18 cellular contexts compared by ENCODE assay signal in genomic region chr20:17589161-17589834, GRCh38. TPM values are rescaled to one million over a fixed set of nuclear protein-coding genes. Genes with fewer than 3 reads are reported as not detected.
DNase-seq lines count a peak whose midpoint lies in the region; ATAC-seq and TF ChIP-seq lines count a peak whose summit lies in the region.
"Had no signal": no experiment of that assay in that cellular context is flagged by ENCODE, and none has a peak within 500 bp of the region (broad histone marks: within the 10 kb centered on the region; RNA-seq: fewer than 3 reads in every experiment).

No MANE protein-coding gene starts in this region.

- no TSS peak for BruUV-seq in PC-9 (replicated peaks; lab: Mats Ljungman, UMichigan)

- POLR2A ChIA-PET in PC-9 (lab: Charles Lee; ENCODE audit: unreplicated experiment): interaction anchor here (0.6 kb wide), 1 partner anchor 100 kb away, joined by 17 read pairs; no protein-coding TSS in a partner anchor

- WGBS in psoas muscle, 3 donors: 61 to 76% (median 64%) methylated on average over 8 of the region's 8 CpGs

- CTCF ChIA-PET in PC-9 (lab: Charles Lee): no interaction called here

- H3K36me3 ChIP-seq in BLaER1: no peaks in the 10 kb centered on the region
- H3K36me3 ChIP-seq in PC-9 (ENCODE audit: low read depth): peaks cover 15% of the 10 kb centered on the region; the same call in 1 of the 2 replicates
- no peaks in the 10 kb centered on the region for H3K36me3 ChIP-seq in cardiac muscle cell
- no peaks in the 10 kb centered on the region for H3K36me3 ChIP-seq in psoas muscle (ENCODE audit: insufficient read depth in 1 of 2, low read depth in 1 of 2)

- DNase-seq in PC-9 (no peak), cardiac muscle cell (ENCODE audit: low read depth in 1 of 2, low spot score in 1 of 2) (no peak), psoas muscle (no peak), NCI-H2196 (lab: John Stamatoyannopoulos, UW; ENCODE audit: unreplicated experiment) (no peak), NCI-H2107 treated with DMSO at 0.1 percent for 48 hours (lab: John Stamatoyannopoulos, UW; ENCODE audit: unreplicated experiment) (no peak), ecto neural progenitor cell (ENCODE audit: low spot score) (no peak)
- DNase-seq: activated CD8-positive, alpha-beta memory T cell treated with anti-CD3 and anti-CD28 coated beads for 24 hours; activated effector memory CD4-positive, alpha-beta T cell treated with Interleukin-2 at 50 U/mL for 16 hours; anterior cingulate cortex; hypothalamus; left cardiac atrium; NCI-H1105 treated with DMSO at 0.1 percent for 48 hours; pancreas; stimulated activated CD4-positive, alpha-beta T cell treated with anti-CD3 and anti-CD28 coated beads, Interleukin-12 subunit alpha, Interleukin-12 subunit beta, amount 100 ng/mL, for 4 hours; stimulated activated naive CD4-positive, alpha-beta T cell treated with Interleukin-2 at 50 U/mL for 16 hours had no signal

- H3F3A ChIP-seq in PC-9 (ENCODE audit: insufficient read depth, low read depth): peaks cover 32% of the 10 kb centered on the region

- H3K9me2 ChIP-seq in PC-9 (ENCODE audit: insufficient read depth): no peaks in the 10 kb centered on the region

- H3K27ac ChIP-seq in BLaER1: peak overlapping the region; percentile 63
- 0 out of 2 replicates have a peak overlapping the region, but pooled peaks have one; percentile 6 for H3K27ac ChIP-seq in PC-9
- peak overlapping the region; percentile 96 for H3K27ac ChIP-seq in cardiac muscle cell
- H3K27ac ChIP-seq in psoas muscle: no peak overlapping the region
- H3K27ac ChIP-seq: epithelial cell of prostate, pancreas had no signal

- ATAC-seq in psoas muscle (peak in 3 of 4 donors; percentile 24 to 57 (median 25)), GM19035 (IDR thresholded peaks at IDR 0.05; ENCODE audit: unreplicated experiment) (no peak)

- H2AFZ ChIP-seq in PC-9: no peak overlapping the region

- H3K4me2 ChIP-seq in BLaER1: peak overlapping the region; percentile 73
- H3K4me2 ChIP-seq in PC-9: no peak overlapping the region

- no peak overlapping the region for H3K4me3 ChIP-seq in BLaER1
- H3K4me3 ChIP-seq in PC-9: no peak overlapping the region
- H3K4me3 ChIP-seq in cardiac muscle cell: no peak overlapping the region
- H3K4me3 ChIP-seq in psoas muscle: no peak overlapping the region
- H3K4me3 ChIP-seq: pancreas had no signal

- H3K9me3 ChIP-seq in BLaER1 (no peaks in the 10 kb centered on the region), PC-9 (ENCODE audit: insufficient read depth, low read depth) (no peaks in the 10 kb centered on the region), cardiac muscle cell (ENCODE audit: low read depth) (no peaks in the 10 kb centered on the region), psoas muscle (no peaks in the 10 kb centered on the region)
- H3K9me3 ChIP-seq: pancreas had no signal

- H4K20me1 ChIP-seq in BLaER1: peaks cover 6% of the 10 kb centered on the region; the same call in 1 of the 2 replicates
- H4K20me1 ChIP-seq in PC-9 (ENCODE audit: insufficient read depth): peaks cover 32% of the 10 kb centered on the region

- peaks cover 55% of the 10 kb centered on the region for H3K4me1 ChIP-seq in BLaER1
- H3K4me1 ChIP-seq in PC-9 (replicated peaks; ENCODE audit: insufficient read depth): peaks cover 24% of the 10 kb centered on the region
- H3K4me1 ChIP-seq in cardiac muscle cell (ENCODE audit: low read depth): peaks cover 77% of the 10 kb centered on the region
- H3K4me1 ChIP-seq in psoas muscle: peaks cover 49% of the 10 kb centered on the region

- H3K27me3 ChIP-seq in BLaER1: no peaks in the 10 kb centered on the region
- no peaks in the 10 kb centered on the region for H3K27me3 ChIP-seq in PC-9 (ENCODE audit: insufficient read depth, low read depth)
- no peaks in the 10 kb centered on the region for H3K27me3 ChIP-seq in cardiac muscle cell
- no peaks in the 10 kb centered on the region for H3K27me3 ChIP-seq in psoas muscle (ENCODE audit: insufficient read depth in 3 of 3, low read length in 2 of 3)
- H3K27me3 ChIP-seq: pancreas had no signal

- no peak overlapping the region for H3K9ac ChIP-seq in BLaER1

- peaks cover 95% of the 10 kb centered on the region for H3K79me2 ChIP-seq in PC-9 (ENCODE audit: low read depth)

- intact Hi-C loops in PC-9 (cut with micrococcal nuclease; ENCODE audit: unreplicated experiment) (no loop called here), psoas muscle (cut with DNase I) (no loop called here)

- TF ChIP-seq CTCF in PC-9 (conservative IDR thresholded peaks at IDR 0.05) (no peak), cardiac muscle cell (IDR thresholded peaks at IDR 0.05; ENCODE audit: low read depth, low read length) (no peak), psoas muscle (IDR thresholded peaks at IDR 0.05) (no peak)

RNA-seq across cellular contexts. Expression of gene DSTN, which starts 19.4 kb away (rescaled TPM):
- total RNA-seq in PC-9 (2021): 296 and 366 TPM in 2 replicates
- total RNA-seq in cardiac muscle cell: 231 and 335 TPM in 2 replicates
- polyA plus RNA-seq in cardiac muscle cell: 629 and 743 TPM in 2 replicates
- total RNA-seq in psoas muscle: 10 to 100 TPM; 45.6 to 82.3 (median 66.2) TPM
- 100 to 1,000 TPM in 2 of 3 donors, 10 to 100 TPM in 1; 88.1 to 202 (median 115) TPM for polyA plus RNA-seq in psoas muscle

RNA-seq across cellular contexts. Expression of gene BFSP1, which starts 58.1 kb away (rescaled TPM):
- total RNA-seq in PC-9 (2021) (10.4 and 13.8 TPM in 2 replicates), cardiac muscle cell (3.2 and 7.1 TPM in 2 replicates), psoas muscle (under 1 TPM in 3 of 4 donors, not detected in 1; 0.30 to 0.57 (median 0.34) TPM)
- polyA plus RNA-seq in cardiac muscle cell (4.9 and 5.3 TPM in 2 replicates), psoas muscle (under 1 TPM; 0.12 to 0.18 (median 0.17) TPM)
